ENCODE assay signal across 8 cellular contexts in the genomic region with DNA sequence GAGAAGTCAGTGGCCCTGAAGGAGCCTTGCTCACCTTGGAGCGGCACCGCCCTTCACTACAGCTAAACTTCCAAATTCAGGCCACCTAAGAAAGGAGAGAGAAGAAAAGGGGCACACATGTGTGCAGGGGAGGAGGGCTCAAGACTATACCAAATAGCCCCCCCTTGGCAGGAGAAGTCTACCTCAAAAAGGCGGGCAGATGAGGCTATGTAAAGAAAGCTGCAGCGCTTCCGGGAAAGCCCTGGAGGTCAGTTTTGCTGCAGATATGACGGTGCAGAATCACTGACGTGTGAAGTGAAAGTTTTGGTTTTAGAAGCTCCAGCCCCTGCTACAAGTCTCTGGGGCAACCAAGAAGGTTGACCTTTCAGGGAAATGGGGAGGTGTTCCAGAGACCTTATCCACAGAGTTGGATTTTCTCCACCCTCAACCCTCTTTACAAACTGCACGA. TPM values are rescaled to one million over a fixed set of nuclear protein-coding genes. Genes with fewer than 3 reads are reported as not detected.
DNase-seq lines count a peak whose midpoint lies in the region; ATAC-seq and TF ChIP-seq lines count a peak whose summit lies in the region.

No MANE protein-coding gene starts in this region.

- H3K79me2 ChIP-seq in neural progenitor cell (ENCODE audit: low read depth): no peaks in the 10 kb centered on the region

- H3F3A ChIP-seq in neural progenitor cell (ENCODE audit: low read depth): peaks cover 11% of the 10 kb centered on the region

- peaks cover 20% of the 10 kb centered on the region for H3K36me3 Mint-ChIP-seq in T-helper 2 cell treated with Interferon-gamma antibody and Interleukin-4, amounts not matched to agents 5 μg/mL and 100 μg/mL, for 36 hours (ENCODE audit: low read depth)
- H3K36me3 Mint-ChIP-seq in neural progenitor cell: no peaks in the 10 kb centered on the region
- H3K36me3 Mint-ChIP-seq in endodermal cell (ENCODE audit: low read depth): no peaks in the 10 kb centered on the region

- no peaks in the 10 kb centered on the region for H3K27me3 Mint-ChIP-seq in T-helper 2 cell treated with Interferon-gamma antibody and Interleukin-4, amounts not matched to agents 5 μg/mL and 100 μg/mL, for 36 hours (ENCODE audit: low read depth)
- H3K27me3 Mint-ChIP-seq in neural progenitor cell (ENCODE audit: insufficient read depth, low read depth) (peaks cover 11% of the 10 kb centered on the region), endodermal cell (ENCODE audit: insufficient read depth) (peaks cover 1% of the 10 kb centered on the region)

- WGBS in endodermal cell (ENCODE audit: insufficient coverage in 1 of 2, insufficient read length in 1 of 2), 2 experiments: 88 to 93% methylated on average over 6 to 8 of the region's 8 CpGs

- peak overlapping the region; percentile 65 for H3K4me3 Mint-ChIP-seq in T-helper 2 cell treated with Interferon-gamma antibody and Interleukin-4, amounts not matched to agents 5 μg/mL and 100 μg/mL, for 36 hours
- H3K4me3 Mint-ChIP-seq in neural progenitor cell (no peak overlapping the region), endodermal cell (no peak overlapping the region)

- H3K27me3 ChIP-seq in muscle layer of colon (ENCODE audit: control insufficient read depth in 1 of 2, insufficient read depth in 2 of 2, low read length in 2 of 2) (no peaks in the 10 kb centered on the region), neural progenitor cell (peaks cover 92% of the 10 kb centered on the region), endodermal cell (ENCODE audit: control insufficient read depth, insufficient read depth, low read length, poor library complexity, severe bottlenecking) (no peaks in the 10 kb centered on the region)

- peaks cover 60% of the 10 kb centered on the region for H3K4me1 Mint-ChIP-seq in T-helper 2 cell treated with Interferon-gamma antibody and Interleukin-4, amounts not matched to agents 5 μg/mL and 100 μg/mL, for 36 hours (ENCODE audit: low read depth)
- H3K4me1 Mint-ChIP-seq in neural progenitor cell (peaks cover 47% of the 10 kb centered on the region), endodermal cell (peaks cover 41% of the 10 kb centered on the region)

- H3K27ac Mint-ChIP-seq in T-helper 2 cell treated with Interferon-gamma antibody and Interleukin-4, amounts not matched to agents 5 μg/mL and 100 μg/mL, for 36 hours: peak overlapping the region; percentile 96
- no peak overlapping the region for H3K27ac Mint-ChIP-seq in neural progenitor cell
- no peak overlapping the region for H3K27ac Mint-ChIP-seq in endodermal cell

- H3K27ac ChIP-seq in muscle layer of colon (ENCODE audit: low read depth, low read length) (peak overlapping the region; percentile 75), neural progenitor cell (no peak overlapping the region), endodermal cell (ENCODE audit: low read depth, low read length) (no peak overlapping the region)

- H3K4me2 ChIP-seq in neural progenitor cell: no peak overlapping the region

- peak overlapping the region; percentile 6 for H3K9ac ChIP-seq in muscle layer of colon (ENCODE audit: low read length)
- no peak overlapping the region for H3K9ac ChIP-seq in neural progenitor cell
- no peak overlapping the region for H3K9ac ChIP-seq in endodermal cell (ENCODE audit: extremely low read depth, low read length, poor library complexity, severe bottlenecking)

- H3K36me3 ChIP-seq in muscle layer of colon (ENCODE audit: insufficient read depth, low read length) (no peaks in the 10 kb centered on the region), neural progenitor cell (no peaks in the 10 kb centered on the region), endodermal cell (ENCODE audit: control insufficient read depth, insufficient read depth, low read length) (no peaks in the 10 kb centered on the region)

- H3K4me3 ChIP-seq in muscle layer of colon (ENCODE audit: low read depth in 1 of 2, low read length in 2 of 2) (no peak overlapping the region), neural progenitor cell (no peak overlapping the region), endodermal cell (ENCODE audit: low read length) (no peak overlapping the region)

- TF ChIP-seq CTCF in neural progenitor cell (IDR thresholded peaks at IDR 0.05) (no peak), endodermal cell (conservative IDR thresholded peaks at IDR 0.05) (no peak)

- H3K9me3 ChIP-seq in muscle layer of colon (ENCODE audit: low read length) (no peaks in the 10 kb centered on the region), neural progenitor cell (ENCODE audit: low read depth) (no peaks in the 10 kb centered on the region), endodermal cell (ENCODE audit: control insufficient read depth, low read length) (no peaks in the 10 kb centered on the region)

- ATAC-seq in GM19452 (IDR thresholded peaks at IDR 0.05; ENCODE audit: unreplicated experiment): peak; percentile 28
- no peak for ATAC-seq in esophagus mucosa

- DNase-seq in COLO668 (lab: John Stamatoyannopoulos, UW; ENCODE audit: unreplicated experiment): peak; percentile 46
- DNase-seq in T-helper 2 cell treated with Interferon-gamma antibody and Interleukin-4, amounts not matched to agents 5 μg/mL and 100 μg/mL, for 36 hours (ENCODE audit: low spot score): no peak
- no peak for DNase-seq in neural progenitor cell (ENCODE audit: low spot score)
- no peak for DNase-seq in endodermal cell
- DNase-seq in EL: no peak

- no peak overlapping the region for H2AFZ ChIP-seq in neural progenitor cell (replicated peaks)

- no peaks in the 10 kb centered on the region for H3K9me3 Mint-ChIP-seq in T-helper 2 cell treated with Interferon-gamma antibody and Interleukin-4, amounts not matched to agents 5 μg/mL and 100 μg/mL, for 36 hours
- H3K9me3 Mint-ChIP-seq in neural progenitor cell (no peaks in the 10 kb centered on the region), endodermal cell (no peaks in the 10 kb centered on the region)

- H4K20me1 ChIP-seq in neural progenitor cell (ENCODE audit: low read depth): peaks cover 21% of the 10 kb centered on the region

- H3K4me1 ChIP-seq in muscle layer of colon (ENCODE audit: insufficient read depth, low read length) (peaks cover 77% of the 10 kb centered on the region), neural progenitor cell (peaks cover 15% of the 10 kb centered on the region), endodermal cell (ENCODE audit: control insufficient read depth, insufficient read depth, low read length) (peaks cover 6% of the 10 kb centered on the region)

RNA-seq across cellular contexts. Expression of gene PNMA1, which starts 48.2 kb away (rescaled TPM):
- 25.9 and 37.3 TPM in 2 replicates for total RNA-seq in neural progenitor cell (ENCODE audit: low replicate concordance)
- 10 to 100 TPM; 66.9 to 70.4 TPM for total RNA-seq in endodermal cell
- 114 TPM for polyA plus RNA-seq in endodermal cell (2013, experiment 1 of 2)
- 103 TPM for polyA plus RNA-seq in endodermal cell (2013, experiment 2 of 2)
- total RNA-seq in esophagus mucosa: 11.6 TPM
